ENCODE assay signal across 1 cellular context in genomic region chr2:113186421-113186820, GRCh38.
TF ChIP-seq lines count a peak whose summit lies in the region.

No MANE protein-coding gene starts in this region.

TF ChIP-seq in HepG2, 621 proteins besides CTCF, POLR2A, EP300 and RAD21:
- TF ChIP-seq, protein P1, sequence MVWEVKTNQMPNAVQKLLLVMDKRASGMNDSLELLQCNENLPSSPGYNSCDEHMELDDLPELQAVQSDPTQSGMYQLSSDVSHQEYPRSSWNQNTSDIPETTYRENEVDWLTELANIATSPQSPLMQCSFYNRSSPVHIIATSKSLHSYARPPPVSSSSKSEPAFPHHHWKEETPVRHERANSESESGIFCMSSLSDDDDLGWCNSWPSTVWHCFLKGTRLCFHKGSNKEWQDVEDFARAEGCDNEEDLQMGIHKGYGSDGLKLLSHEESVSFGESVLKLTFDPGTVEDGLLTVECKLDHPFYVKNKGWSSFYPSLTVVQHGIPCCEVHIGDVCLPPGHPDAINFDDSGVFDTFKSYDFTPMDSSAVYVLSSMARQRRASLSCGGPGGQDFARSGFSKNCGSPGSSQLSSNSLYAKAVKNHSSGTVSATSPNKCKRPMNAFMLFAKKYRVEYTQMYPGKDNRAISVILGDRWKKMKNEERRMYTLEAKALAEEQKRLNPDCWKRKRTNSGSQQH (CRISPR knock-in tag; IDR thresholded peaks at IDR 0.05; ENCODE audit: low read depth): no peak
- TF ChIP-seq ZNF432 (CRISPR knock-in tag; IDR thresholded peaks at IDR 0.05; ENCODE audit: borderline replicate concordance): no peak
- no peak for TF ChIP-seq ARHGAP35 (CRISPR knock-in tag; IDR thresholded peaks at IDR 0.05; ENCODE audit: borderline replicate concordance)
- TF ChIP-seq IKZF1 (IDR thresholded peaks at IDR 0.05): no peak
- no peak for TF ChIP-seq ZBTB26 (CRISPR knock-in tag; IDR thresholded peaks at IDR 0.05; ENCODE audit: borderline replicate concordance)
- TF ChIP-seq MEIS1 (CRISPR knock-in tag; IDR thresholded peaks at IDR 0.05; ENCODE audit: borderline replicate concordance): no peak
- TF ChIP-seq HMG20B (CRISPR knock-in tag; conservative IDR thresholded peaks at IDR 0.05): no peak
